ENCODE assay signal across 10 cellular contexts in the genomic region with DNA sequence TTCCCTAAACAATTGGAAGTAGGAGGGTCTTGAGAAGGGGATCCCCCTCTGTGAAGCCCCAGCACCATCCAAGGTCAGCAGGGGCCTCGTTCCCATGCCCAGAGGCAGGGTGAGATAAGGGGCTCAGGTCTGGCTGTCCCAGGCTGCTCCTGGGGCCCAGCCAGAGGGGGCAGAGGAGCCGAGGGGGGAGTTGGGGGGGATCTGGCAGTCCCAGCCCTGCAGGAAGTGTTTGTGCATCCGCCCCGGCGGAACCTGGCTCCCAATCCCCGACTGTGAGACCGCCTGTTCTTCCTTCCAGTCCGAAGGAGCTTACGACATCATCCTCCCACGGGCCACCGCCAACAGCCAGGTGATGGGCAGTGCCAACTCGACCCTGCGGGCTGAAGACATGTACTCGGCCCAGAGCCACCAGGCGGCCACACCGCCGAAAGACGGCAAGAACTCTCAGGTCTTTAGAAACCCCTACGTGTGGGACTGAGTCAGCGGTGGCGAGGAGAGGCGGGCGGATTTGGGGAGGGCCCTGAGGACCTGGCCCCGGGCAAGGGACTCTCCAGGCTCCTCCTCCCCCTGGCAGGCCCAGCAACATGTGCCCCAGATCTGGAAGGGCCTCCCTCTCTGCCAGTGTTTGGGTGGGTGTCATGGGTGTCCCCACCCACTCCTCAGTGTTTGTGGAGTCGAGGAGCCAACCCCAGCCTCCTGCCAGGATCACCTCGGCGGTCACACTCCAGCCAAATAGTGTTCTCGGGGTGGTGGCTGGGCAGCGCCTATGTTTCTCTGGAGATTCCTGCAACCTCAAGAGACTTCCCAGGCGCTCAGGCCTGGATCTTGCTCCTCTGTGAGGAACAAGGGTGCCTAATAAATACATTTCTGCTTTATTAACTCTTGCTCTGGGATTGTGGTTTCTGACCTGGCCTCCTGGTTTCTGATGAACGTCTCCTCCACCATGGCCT. TPM values are rescaled to one million over a fixed set of nuclear protein-coding genes. Genes with fewer than 3 reads are reported as not detected.
A peak's percentile ranks its signal among the peaks of the same experiment; 100 is the strongest.
DNase-seq lines count a peak whose midpoint lies in the region; ATAC-seq and TF ChIP-seq lines count a peak whose summit lies in the region.
"Had no signal": no experiment of that assay in that cellular context is flagged by ENCODE, and none has a peak within 500 bp of the region (broad histone marks: within the 10 kb centered on the region; RNA-seq: fewer than 3 reads in every experiment).

No MANE protein-coding gene starts in this region.

- no peaks in the 10 kb centered on the region for H3K36me3 Mint-ChIP-seq in activated CD4-positive, alpha-beta T cell treated with anti-CD3 and anti-CD28 coated beads, Interleukin-2, amount 10 ng/mL, durations not matched to agents 24 days and 14 days (ENCODE audit: low read depth)

- DNase-seq in activated CD4-positive, alpha-beta T cell treated with anti-CD3 and anti-CD28 coated beads, Interleukin-2, amount 10 ng/mL, durations not matched to agents 24 days and 14 days = peak; percentile 55
- no peak for DNase-seq in activated CD4-positive, alpha-beta T cell treated with anti-CD3 and anti-CD28 coated beads for 1 hour
- peak; percentile 75 to 82 for DNase-seq in activated T-cell treated with anti-CD3 and anti-CD28 coated beads, Interleukin-2, amount 50 U/mL, for 48 hours
- DNase-seq in kidney tubule cell (ENCODE audit: low spot score) = peak; percentile 22
- DNase-seq in testis = peak; percentile 62
- no peak for DNase-seq in NCI-H2029 (lab: John Stamatoyannopoulos, UW)
- DNase-seq: midbrain, NCI-H748 treated with DMSO at 0.1 percent for 48 hours had no signal

- no peak for TF ChIP-seq CTCF in testis (IDR thresholded peaks at IDR 0.05)

- no peaks in the 10 kb centered on the region for H3K36me3 ChIP-seq in testis (ENCODE audit: low read depth, missing control alignments)

- no peak for TF ChIP-seq POLR2A in testis (IDR thresholded peaks at IDR 0.05)

- H3K4me1 Mint-ChIP-seq in activated CD4-positive, alpha-beta T cell treated with anti-CD3 and anti-CD28 coated beads, Interleukin-2, amount 10 ng/mL, durations not matched to agents 24 days and 14 days = peaks cover 8% of the 10 kb centered on the region

- peaks cover 18% of the 10 kb centered on the region for H3K27me3 Mint-ChIP-seq in activated CD4-positive, alpha-beta T cell treated with anti-CD3 and anti-CD28 coated beads, Interleukin-2, amount 10 ng/mL, durations not matched to agents 24 days and 14 days

- H3K4me3 Mint-ChIP-seq in activated CD4-positive, alpha-beta T cell treated with anti-CD3 and anti-CD28 coated beads, Interleukin-2, amount 10 ng/mL, durations not matched to agents 24 days and 14 days = no peak overlapping the region

- H3K27ac Mint-ChIP-seq in activated CD4-positive, alpha-beta T cell treated with anti-CD3 and anti-CD28 coated beads, Interleukin-2, amount 10 ng/mL, durations not matched to agents 24 days and 14 days = no peak overlapping the region

- intact Hi-C loops in activated CD4-positive, alpha-beta T cell treated with anti-CD3 and anti-CD28 coated beads, Interleukin-2, amount 10 ng/mL, durations not matched to agents 24 days and 14 days (cut with micrococcal nuclease) = no loop called here
- intact Hi-C loops in testis (cut with DNase I; ENCODE audit: low total_unique reads) = no loop called here

- peaks cover 55% of the 10 kb centered on the region for H3K4me1 ChIP-seq in testis

- ATAC-seq in HG02642 (IDR thresholded peaks at IDR 0.05; ENCODE audit: poor library complexity, unreplicated experiment) (no peak), GM21529 (IDR thresholded peaks at IDR 0.05; ENCODE audit: unreplicated experiment) (no peak)

- 53 to 64% methylated on average over 18 to 31 of the region's 31 CpGs for WGBS in testis, 2 donors

- H3K9me3 Mint-ChIP-seq in activated CD4-positive, alpha-beta T cell treated with anti-CD3 and anti-CD28 coated beads, Interleukin-2, amount 10 ng/mL, durations not matched to agents 24 days and 14 days = no peaks in the 10 kb centered on the region

- H3K4me3 ChIP-seq in testis = no peak overlapping the region

- H3K27me3 ChIP-seq in testis = no peaks in the 10 kb centered on the region

- no peaks in the 10 kb centered on the region for H3K9me3 ChIP-seq in testis

- peak overlapping the region; percentile 74 to 86 for H3K27ac ChIP-seq in testis

RNA-seq across cellular contexts. Expression of gene GPRC5C, which starts 14.9 kb away (rescaled TPM):
- total RNA-seq in activated CD4-positive, alpha-beta T cell treated with anti-CD3 and anti-CD28 coated beads, Interleukin-2, amount 10 ng/mL, durations not matched to agents 24 days and 14 days = 0.42 and 0.54 TPM in 2 replicates
- total RNA-seq in testis = 10 to 100 TPM in 1 of 2 donors, 1 to 10 TPM in 1; 6.8 to 19.0 TPM
- polyA plus RNA-seq in testis (ENCODE audit: insufficient read depth, low read depth, low replicate concordance) = 14.1 TPM

RNA-seq across cellular contexts. Expression of gene CD300A, which starts 19.6 kb away (rescaled TPM):
- total RNA-seq in activated CD4-positive, alpha-beta T cell treated with anti-CD3 and anti-CD28 coated beads, Interleukin-2, amount 10 ng/mL, durations not matched to agents 24 days and 14 days = 14.9 and 15.3 TPM in 2 replicates
- 1 to 10 TPM; 2.0 to 2.4 TPM for total RNA-seq in testis
- polyA plus RNA-seq in testis (ENCODE audit: insufficient read depth, low read depth, low replicate concordance) = 3.7 TPM

Comparison
In these comparisons a context has a peak if more than half of its experiments do, and no peak if none do; other contexts are left out.
1. DNase-seq: peak in activated CD4-positive, alpha-beta T cell treated with anti-CD3 and anti-CD28 coated beads, Interleukin-2, amount 10 ng/mL, durations not matched to agents 24 days and 14 days (single experiment), activated T-cell treated with anti-CD3 and anti-CD28 coated beads, Interleukin-2, amount 50 U/mL, for 48 hours (2 of 2), kidney tubule cell (single experiment) and testis (single experiment); none in activated CD4-positive, alpha-beta T cell treated with anti-CD3 and anti-CD28 coated beads for 1 hour (single experiment) and NCI-H2029 (single experiment).